Comparison of ENCODE assay signal across 9 cellular contexts in the genomic region with DNA sequence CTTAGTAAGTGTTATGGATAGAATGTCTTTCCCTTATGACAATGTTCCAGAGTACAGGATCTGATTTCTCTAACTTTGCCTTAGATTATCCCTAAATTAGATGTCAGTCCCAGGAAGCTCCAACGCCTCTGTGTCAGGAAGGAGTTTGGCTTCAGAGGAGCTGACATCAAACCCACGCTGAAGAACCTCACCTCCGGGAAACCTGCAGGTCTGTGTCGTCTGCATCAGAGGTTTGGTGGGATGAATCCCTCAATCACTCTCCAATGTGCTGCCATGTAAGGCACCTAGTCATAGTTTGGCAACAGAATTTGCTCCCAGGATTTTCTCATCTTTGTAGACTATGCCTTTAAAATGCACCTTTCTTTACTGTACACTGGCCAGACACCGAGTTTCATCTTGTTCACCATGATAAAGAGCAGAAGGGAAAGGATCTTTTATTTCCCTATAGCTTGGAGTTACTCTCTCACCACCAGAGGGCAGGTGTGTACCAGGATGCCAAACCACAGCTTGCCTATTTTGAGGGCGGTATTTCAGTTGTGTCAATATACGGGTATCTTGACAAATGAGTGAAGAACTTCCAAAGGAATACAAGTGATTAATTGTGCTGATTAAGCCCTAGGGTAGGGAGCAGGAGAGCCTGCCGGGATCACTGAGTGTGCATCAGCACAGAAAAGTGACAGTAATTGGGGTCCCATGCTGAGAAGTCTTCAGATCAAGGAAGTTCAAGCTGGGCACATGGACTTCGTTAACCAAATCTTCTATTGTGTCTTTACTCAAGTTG. TPM values are rescaled to one million over a fixed set of nuclear protein-coding genes. Genes with fewer than 3 reads are reported as not detected.
DNase-seq lines count a peak whose midpoint lies in the region; ATAC-seq, FAIRE-seq and TF ChIP-seq lines count a peak whose summit lies in the region.
"Had no signal": no experiment of that assay in that cellular context is flagged by ENCODE, and none has a peak within 500 bp of the region (broad histone marks: within the 10 kb centered on the region; RNA-seq: fewer than 3 reads in every experiment).

No MANE protein-coding gene starts in this region.

- H3K4me3 ChIP-seq in DND-41 (ENCODE audit: low read depth in 1 of 2, low read length in 2 of 2) (no peak overlapping the region), left ventricle myocardium inferior (no peak overlapping the region), small intestine (ENCODE audit: low read depth in 1 of 2, low read length in 2 of 2) (no peak overlapping the region)

- DNase-seq in DND-41: peak; percentile 52
- DNase-seq in RPMI7951 (ENCODE audit: low read depth): peak; percentile 35
- peak; percentile 42 for DNase-seq in activated naive CD8-positive, alpha-beta T cell treated with anti-CD3 and anti-CD28 coated beads, Interleukin-2, amount 50 U/mL, for 24 hours
- DNase-seq in left ventricle myocardium inferior: no peak
- peak; percentile 66 for DNase-seq in small intestine
- DNase-seq in OCI-M2 (lab: John Stamatoyannopoulos, UW; ENCODE audit: unreplicated experiment): no peak

- H3K9me3 ChIP-seq in DND-41 (ENCODE audit: insufficient read depth, low read length, severe bottlenecking) (no peaks in the 10 kb centered on the region), left ventricle myocardium inferior (replicated peaks) (no peaks in the 10 kb centered on the region), small intestine (ENCODE audit: control insufficient read depth, low read depth) (no peaks in the 10 kb centered on the region)

- 0 out of 2 replicates have a peak overlapping the region, but pooled peaks have one; percentile 27 for H2AFZ ChIP-seq in DND-41 (ENCODE audit: low read depth, low read length)

- H3K9me3 Mint-ChIP-seq in activated naive CD8-positive, alpha-beta T cell treated with anti-CD3 and anti-CD28 coated beads, Interleukin-2, amount 50 U/mL, for 24 hours: no peaks in the 10 kb centered on the region

- WGBS in small intestine, 3 donors: 39 to 49% (median 44%) methylated on average over 9 of the region's 9 CpGs

- H3K4me2 ChIP-seq in DND-41 (ENCODE audit: insufficient read depth, low read length): no peak overlapping the region

- FAIRE-seq in small intestine (lab: Jason Lieb, UNC): no peak

- H3K4me1 Mint-ChIP-seq in activated naive CD8-positive, alpha-beta T cell treated with anti-CD3 and anti-CD28 coated beads, Interleukin-2, amount 50 U/mL, for 24 hours: no peaks in the 10 kb centered on the region

- H3K27me3 ChIP-seq in DND-41 (ENCODE audit: insufficient read depth, low read length, poor library complexity) (peaks cover 3% of the 10 kb centered on the region), left ventricle myocardium inferior (ENCODE audit: low read depth) (no peaks in the 10 kb centered on the region), small intestine (ENCODE audit: control insufficient read depth in 2 of 2, insufficient read depth in 2 of 2, low read length in 2 of 2) (no peaks in the 10 kb centered on the region)

- H3K79me2 ChIP-seq in DND-41 (ENCODE audit: insufficient read depth, low read length): no peaks in the 10 kb centered on the region

- H3K27ac ChIP-seq in DND-41 (ENCODE audit: low read length) (no peak overlapping the region), left ventricle myocardium inferior (replicated peaks) (no peak overlapping the region), small intestine (ENCODE audit: low read depth in 1 of 2, low read length in 1 of 2) (no peak overlapping the region)

- intact Hi-C loops in left ventricle myocardium inferior (cut with micrococcal nuclease): no loop called here

- no peak overlapping the region for H3K9ac ChIP-seq in DND-41 (ENCODE audit: low read depth, low read length)

- H3K36me3 ChIP-seq in DND-41 (ENCODE audit: insufficient read depth, low read length) (no peaks in the 10 kb centered on the region), left ventricle myocardium inferior (no peaks in the 10 kb centered on the region), small intestine (ENCODE audit: control insufficient read depth in 2 of 2, insufficient read depth in 2 of 2, low read length in 2 of 2) (no peaks in the 10 kb centered on the region)

- no peak overlapping the region for H3K4me3 Mint-ChIP-seq in activated naive CD8-positive, alpha-beta T cell treated with anti-CD3 and anti-CD28 coated beads, Interleukin-2, amount 50 U/mL, for 24 hours

- TF ChIP-seq CTCF in DND-41 (IDR thresholded peaks at IDR 0.05; ENCODE audit: borderline replicate concordance, extremely low read depth, low read length, poor library complexity, severe bottlenecking) (peak; percentile 80), left ventricle myocardium inferior (IDR thresholded peaks at IDR 0.05; ENCODE audit: borderline replicate concordance) (peak; percentile 82)

- no peaks in the 10 kb centered on the region for H3K27me3 Mint-ChIP-seq in activated naive CD8-positive, alpha-beta T cell treated with anti-CD3 and anti-CD28 coated beads, Interleukin-2, amount 50 U/mL, for 24 hours

- H3K4me1 ChIP-seq in DND-41 (ENCODE audit: insufficient read depth, low read length) (0 out of 2 replicates have a peak, but pooled peaks cover 4% of the 10 kb centered on the region), left ventricle myocardium inferior (no peaks in the 10 kb centered on the region), small intestine (ENCODE audit: control insufficient read depth in 2 of 2, insufficient read depth in 1 of 2, low read depth in 1 of 2, low read length in 1 of 2) (no peaks in the 10 kb centered on the region)

- H3K27ac Mint-ChIP-seq in activated naive CD8-positive, alpha-beta T cell treated with anti-CD3 and anti-CD28 coated beads, Interleukin-2, amount 50 U/mL, for 24 hours: no peak overlapping the region

- H4K20me1 ChIP-seq in DND-41 (ENCODE audit: insufficient read depth, low read length): no peaks in the 10 kb centered on the region

- H3K36me3 Mint-ChIP-seq in activated naive CD8-positive, alpha-beta T cell treated with anti-CD3 and anti-CD28 coated beads, Interleukin-2, amount 50 U/mL, for 24 hours (ENCODE audit: low read depth): no peaks in the 10 kb centered on the region

- ATAC-seq in DND-41 (ENCODE audit: insufficient read depth, low read depth): peak; percentile 70
- ATAC-seq in GM19438 (IDR thresholded peaks at IDR 0.05; ENCODE audit: low read depth, unreplicated experiment): peak; percentile 63
- ATAC-seq in HG03565 (IDR thresholded peaks at IDR 0.05; ENCODE audit: unreplicated experiment): peak; percentile 52
- ATAC-seq in activated naive CD8-positive, alpha-beta T cell treated with anti-CD3 and anti-CD28 coated beads, Interleukin-2, amount 50 U/mL, for 24 hours: peak; percentile 43

RNA-seq across cellular contexts. Expression of a gene that starts 23.4 kb away (rescaled TPM):
- not detected in 2 replicates for total RNA-seq in RPMI7951 (2014; rRNA removed; shearing (Covaris generic))
- total RNA-seq in left ventricle myocardium inferior: not detected
- polyA plus RNA-seq in small intestine: not detected
- polyA plus RNA-seq: esophagus had no signal

Comparison
In these comparisons a context has a peak if more than half of its experiments do, and no peak if none do; other contexts are left out.
1. DNase-seq: peak in DND-41 (single experiment), RPMI7951 (single experiment), activated naive CD8-positive, alpha-beta T cell treated with anti-CD3 and anti-CD28 coated beads, Interleukin-2, amount 50 U/mL, for 24 hours (single experiment) and small intestine (single experiment); none in left ventricle myocardium inferior (single experiment) and OCI-M2 (single experiment).
2. Peak in every context shown above with its lines, with median percentiles within 50 percentile points of each other: ATAC-seq.